In the genomic region with DNA sequence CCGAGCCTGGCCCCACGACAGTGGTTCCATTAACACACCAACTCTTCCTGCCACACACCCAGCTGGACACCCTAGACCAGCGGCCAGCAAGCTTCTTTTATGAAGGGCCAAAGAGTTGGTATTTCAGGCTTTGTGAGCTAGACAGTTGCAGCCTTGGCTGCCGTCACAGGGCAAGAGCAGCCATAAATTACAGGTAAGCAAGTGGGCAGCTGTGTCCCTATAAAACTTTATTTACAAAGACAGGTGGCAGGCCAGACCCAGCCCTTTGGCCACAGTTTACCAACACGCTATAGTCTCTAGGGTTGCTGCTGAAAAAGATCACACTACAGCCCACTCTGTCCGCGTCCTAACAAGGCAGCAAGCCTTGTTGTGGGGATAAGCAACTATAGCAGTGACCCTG, we compare ENCODE assay signal across 16 cellular contexts. TPM values are rescaled to one million over a fixed set of nuclear protein-coding genes. Genes with fewer than 3 reads are reported as not detected.
DNase-seq lines count a peak whose midpoint lies in the region; ATAC-seq and TF ChIP-seq lines count a peak whose summit lies in the region.
"Had no signal": no experiment of that assay in that cellular context is flagged by ENCODE, and none has a peak within 500 bp of the region (broad histone marks: within the 10 kb centered on the region; RNA-seq: fewer than 3 reads in every experiment).

No MANE protein-coding gene starts in this region.

- H3K4me3 ChIP-seq in LNCaP clone FGC (ENCODE audit: low read depth, low read length) (no peak overlapping the region; the same call in 1 of the 2 replicates), esophagus muscularis mucosa (no peak overlapping the region), psoas muscle (no peak overlapping the region), suprapubic skin (no peak overlapping the region)
- H3K4me3 ChIP-seq: adrenal gland, PC-9 had no signal

- DNase-seq in LNCaP clone FGC (ENCODE audit: low read depth) (peak; percentile 81), esophagus muscularis mucosa (ENCODE audit: extremely low spot score) (no peak), psoas muscle (no peak), suprapubic skin (ENCODE audit: low spot score in 2 of 2) (no peak), NCI-H2171 treated with DMSO at 0.1 percent for 48 hours (lab: John Stamatoyannopoulos, UW) (no peak), KG1 (lab: John Stamatoyannopoulos, UW) (no peak)
- DNase-seq: activated T-cell treated with anti-CD3 and anti-CD28 coated beads, Interleukin-2, amount 50 U/mL, for 1 hour; adrenal gland; KBM-7; NCI-H1436 treated with DMSO at 0.1 percent for 48 hours; NCI-H446 treated with DMSO at 0.1 percent for 48 hours; PC-9 had no signal

- TF ChIP-seq EP300 in esophagus muscularis mucosa (IDR thresholded peaks at IDR 0.05) = no peak
- no peak for TF ChIP-seq EP300 in suprapubic skin (IDR thresholded peaks at IDR 0.05)

- TF ChIP-seq POLR2A in esophagus muscularis mucosa (IDR thresholded peaks at IDR 0.05; ENCODE audit: low read depth) = no peak
- no peak for TF ChIP-seq POLR2A in suprapubic skin (IDR thresholded peaks at IDR 0.05)

- intact Hi-C loops in esophagus muscularis mucosa (cut with DNase I) (no loop called here), psoas muscle (cut with DNase I) (no loop called here)

- H3K27me3 ChIP-seq in esophagus muscularis mucosa (no peaks in the 10 kb centered on the region), psoas muscle (ENCODE audit: insufficient read depth in 3 of 3, low read length in 2 of 3) (no peaks in the 10 kb centered on the region), suprapubic skin (no peaks in the 10 kb centered on the region)
- H3K27me3 ChIP-seq: adrenal gland had no signal

- H3K36me3 ChIP-seq in esophagus muscularis mucosa = no peaks in the 10 kb centered on the region
- H3K36me3 ChIP-seq in psoas muscle (ENCODE audit: insufficient read depth in 1 of 2, low read depth in 1 of 2) = no peaks in the 10 kb centered on the region
- no peaks in the 10 kb centered on the region for H3K36me3 ChIP-seq in suprapubic skin
- H3K36me3 ChIP-seq: adrenal gland had no signal

- H3K4me1 ChIP-seq in esophagus muscularis mucosa = peaks cover 81 to 98% (median 89%) of the 10 kb centered on the region in 4 donors
- peaks cover 84% of the 10 kb centered on the region for H3K4me1 ChIP-seq in psoas muscle
- peaks cover 71% of the 10 kb centered on the region for H3K4me1 ChIP-seq in suprapubic skin

- ATAC-seq in psoas muscle (peak in 2 of 4 donors; percentile 17 to 23), HG03460 (IDR thresholded peaks at IDR 0.05; ENCODE audit: unreplicated experiment) (no peak)
- ATAC-seq: activated CD4-positive, CD25-positive, alpha-beta regulatory T cell treated with anti-CD3 and anti-CD28 coated beads, Interleukin-2, amount 50 U/mL, for 24 hours; HCT116 had no signal

- no peaks in the 10 kb centered on the region for H3K9me3 ChIP-seq in esophagus muscularis mucosa
- no peaks in the 10 kb centered on the region for H3K9me3 ChIP-seq in psoas muscle
- H3K9me3 ChIP-seq in suprapubic skin = no peaks in the 10 kb centered on the region
- H3K9me3 ChIP-seq: adrenal gland had no signal

- no peak for TF ChIP-seq CTCF in C4-2B (conservative IDR thresholded peaks at IDR 0.05)
- TF ChIP-seq CTCF in LNCaP clone FGC (IDR thresholded peaks at IDR 0.05; ENCODE audit: control insufficient read depth, extremely low read depth, insufficient read depth) = no peak
- no peak for TF ChIP-seq CTCF in esophagus muscularis mucosa (IDR thresholded peaks at IDR 0.05)
- no peak for TF ChIP-seq CTCF in psoas muscle (IDR thresholded peaks at IDR 0.05)
- TF ChIP-seq CTCF in suprapubic skin (IDR thresholded peaks at IDR 0.05) = no peak

- WGBS in esophagus muscularis mucosa = 98% methylated on average over 6 of the region's 7 CpGs
- 44 to 51% (median 48%) methylated on average over 7 of the region's 7 CpGs for WGBS in psoas muscle, 3 donors
- 86% methylated on average over 7 of the region's 7 CpGs for whole genome bisulfite sequencing in suprapubic skin

- H3K27ac ChIP-seq in C4-2B (peak overlapping the region; percentile 86), esophagus muscularis mucosa (replicated peaks in 1 of 4) (peak overlapping the region in 3 of 4 donors; percentile 17 to 69 (median 50)), psoas muscle (peak overlapping the region; percentile 80), suprapubic skin (no peak overlapping the region)
- H3K27ac ChIP-seq: PC-9 had no signal

RNA-seq across cellular contexts. Expression of a gene that starts 13.3 kb away (rescaled TPM):
- total RNA-seq in esophagus muscularis mucosa = 10 to 100 TPM in 3 of 4 donors, 1 to 10 TPM in 1; 9.1 to 35.1 (median 20.1) TPM
- total RNA-seq in psoas muscle = 10 to 100 TPM; 17.5 to 40.2 (median 24.9) TPM
- 10 to 100 TPM in 1 of 3 donors, 1 to 10 TPM in 2; 7.5 to 12.3 (median 9.2) TPM for polyA plus RNA-seq in psoas muscle
- total RNA-seq in suprapubic skin = 10 to 100 TPM; 27.0 to 59.5 (median 36.9) TPM

RNA-seq across cellular contexts. Expression of a gene that starts 34.8 kb away (rescaled TPM):
- total RNA-seq in esophagus muscularis mucosa = 100 to 1,000 TPM; 420 to 568 (median 430) TPM
- 100 to 1,000 TPM in 2 of 4 donors, 10 to 100 TPM in 2; 94.4 to 137 (median 113) TPM for total RNA-seq in psoas muscle
- 100 to 1,000 TPM in 2 of 3 donors, 10 to 100 TPM in 1; 92.8 to 143 (median 138) TPM for polyA plus RNA-seq in psoas muscle
- 100 to 1,000 TPM; 194 to 217 (median 203) TPM for total RNA-seq in suprapubic skin

RNA-seq across cellular contexts. Expression of a gene that starts 49.1 kb away (rescaled TPM):
- total RNA-seq in esophagus muscularis mucosa = 100 to 1,000 TPM; 129 to 155 (median 149) TPM
- 10 to 100 TPM; 38.9 to 76.5 (median 50.8) TPM for total RNA-seq in psoas muscle
- 100 to 1,000 TPM in 2 of 3 donors, 10 to 100 TPM in 1; 84.6 to 144 (median 122) TPM for polyA plus RNA-seq in psoas muscle
- total RNA-seq in suprapubic skin = 100 to 1,000 TPM in 1 of 4 donors, 10 to 100 TPM in 3; 72.4 to 107 (median 89.4) TPM
